ENCODE assay signal across 1 cellular context in the genomic region with DNA sequence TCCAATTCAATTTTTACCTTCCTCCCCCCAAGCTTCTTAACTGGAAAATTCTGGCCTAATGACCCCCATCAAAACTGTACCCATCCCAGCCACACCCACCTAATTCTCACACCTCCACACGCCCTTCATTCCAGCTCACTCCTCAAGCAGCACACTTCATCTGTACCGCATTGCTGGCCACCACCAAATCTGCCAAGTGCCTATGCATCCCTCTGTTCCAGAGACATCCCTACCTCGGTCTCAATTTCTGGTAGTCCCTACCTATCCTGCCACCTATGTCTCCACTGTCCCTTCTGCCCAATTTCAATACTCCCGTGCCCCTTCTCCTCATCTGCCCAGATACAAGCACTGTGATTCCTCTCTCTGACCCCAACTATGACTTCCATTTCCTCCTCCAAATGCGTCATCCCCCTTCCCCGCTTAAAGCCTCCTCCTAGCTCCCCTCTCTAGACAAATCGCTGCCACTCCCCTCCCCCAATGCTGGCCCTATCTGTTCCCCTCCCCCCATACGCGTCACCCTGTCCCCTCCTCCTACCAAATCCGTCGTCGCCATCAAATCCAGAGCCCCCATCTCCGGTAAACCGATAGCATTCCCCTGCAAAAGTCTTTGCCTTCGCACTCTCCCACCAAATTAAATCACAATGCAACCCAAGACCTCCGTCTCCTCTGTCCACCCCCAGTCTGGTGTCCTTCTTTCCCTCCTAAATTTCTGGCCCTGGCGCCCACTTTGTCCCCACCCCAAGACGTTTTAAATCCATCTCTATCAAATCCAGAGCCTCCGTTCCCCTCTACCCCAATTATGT.
A peak's percentile ranks its signal among the peaks of the same experiment; 100 is the strongest.
TF ChIP-seq lines count a peak whose summit lies in the region.

No MANE protein-coding gene starts in this region.

TF ChIP-seq in H1, 55 proteins besides CTCF, POLR2A, EP300 and RAD21:
- TF ChIP-seq KDM4A (IDR thresholded peaks at IDR 0.05; ENCODE audit: low read depth, low read length, severe bottlenecking): no peak
- TF ChIP-seq SAP30 (IDR thresholded peaks at IDR 0.05; ENCODE audit: insufficient read depth, insufficient replicate concordance, low read length): no peak
- TF ChIP-seq KDM1A (IDR thresholded peaks at IDR 0.05; ENCODE audit: borderline replicate concordance, low read length): no peak
- TF ChIP-seq, protein P1, sequence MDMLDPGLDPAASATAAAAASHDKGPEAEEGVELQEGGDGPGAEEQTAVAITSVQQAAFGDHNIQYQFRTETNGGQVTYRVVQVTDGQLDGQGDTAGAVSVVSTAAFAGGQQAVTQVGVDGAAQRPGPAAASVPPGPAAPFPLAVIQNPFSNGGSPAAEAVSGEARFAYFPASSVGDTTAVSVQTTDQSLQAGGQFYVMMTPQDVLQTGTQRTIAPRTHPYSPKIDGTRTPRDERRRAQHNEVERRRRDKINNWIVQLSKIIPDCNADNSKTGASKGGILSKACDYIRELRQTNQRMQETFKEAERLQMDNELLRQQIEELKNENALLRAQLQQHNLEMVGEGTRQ (IDR thresholded peaks at IDR 0.05; ENCODE audit: low read length): no peak
- no peak for TF ChIP-seq E2F6 (IDR thresholded peaks at IDR 0.05)
- TF ChIP-seq GTF2F1 (IDR thresholded peaks at IDR 0.05; ENCODE audit: borderline replicate concordance, low read depth, low read length): no peak
- TF ChIP-seq JUND (IDR thresholded peaks at IDR 0.05; ENCODE audit: low read length): 0 out of 2 replicates have a peak, but pooled peaks have one; percentile 4
- TF ChIP-seq, protein P2, sequence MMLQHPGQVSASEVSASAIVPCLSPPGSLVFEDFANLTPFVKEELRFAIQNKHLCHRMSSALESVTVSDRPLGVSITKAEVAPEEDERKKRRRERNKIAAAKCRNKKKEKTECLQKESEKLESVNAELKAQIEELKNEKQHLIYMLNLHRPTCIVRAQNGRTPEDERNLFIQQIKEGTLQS (IDR thresholded peaks at IDR 0.05; ENCODE audit: insufficient read depth, low read depth, low read length): no peak
- TF ChIP-seq POLR2AphosphoS5 (IDR thresholded peaks at IDR 0.05; ENCODE audit: low read depth, low read length): no peak
- no peak for TF ChIP-seq MAFK (IDR thresholded peaks at IDR 0.05; ENCODE audit: low read depth, low read length)
- no peak for TF ChIP-seq TAF7 (optimal IDR thresholded peaks at IDR 0.05; ENCODE audit: borderline replicate concordance, low read depth, low read length)
- no peak for TF ChIP-seq HDAC2 (IDR thresholded peaks at IDR 0.05; ENCODE audit: borderline replicate concordance in 1 of 2, low read depth in 2 of 2, low read length in 2 of 2)
- TF ChIP-seq SIN3A (conservative IDR thresholded peaks at IDR 0.05 in 1 of 2, IDR thresholded peaks at IDR 0.05 in 1 of 2; ENCODE audit: low read depth in 1 of 2, low read length in 2 of 2): peak; percentile 34 to 84; a peak in 2 of 4 replicates
- TF ChIP-seq ASH2L (IDR thresholded peaks at IDR 0.05; ENCODE audit: low read length): peak; percentile 64
- TF ChIP-seq GABPA (IDR thresholded peaks at IDR 0.05; ENCODE audit: borderline replicate concordance, insufficient read depth, low read length): no peak
- no peak for TF ChIP-seq SRF (IDR thresholded peaks at IDR 0.05; ENCODE audit: low read depth, low read length)
- no peak for TF ChIP-seq CTBP2 (IDR thresholded peaks at IDR 0.05; ENCODE audit: borderline replicate concordance, insufficient read depth, insufficient read length, low read length)
- TF ChIP-seq SP4 (IDR thresholded peaks at IDR 0.05; ENCODE audit: low read length): no peak
- TF ChIP-seq SIX5 (IDR thresholded peaks at IDR 0.05; ENCODE audit: low read depth, low read length): no peak
- TF ChIP-seq CHD2 (IDR thresholded peaks at IDR 0.05; ENCODE audit: low read length): peak; percentile 42; the same call in 1 of the 2 replicates
- TF ChIP-seq BRCA1 (IDR thresholded peaks at IDR 0.05; ENCODE audit: low read depth, low read length): no peak
- TF ChIP-seq RNF2 (IDR thresholded peaks at IDR 0.05; ENCODE audit: borderline replicate concordance, low read depth, low read length, missing control alignments, poor library complexity, severe bottlenecking): no peak
- TF ChIP-seq RFX5 (IDR thresholded peaks at IDR 0.05; ENCODE audit: borderline replicate concordance, low read depth, low read length): no peak
- peak; percentile 55; the same call in 1 of the 2 replicates for TF ChIP-seq SP1 (IDR thresholded peaks at IDR 0.05; ENCODE audit: low read depth, low read length)
- TF ChIP-seq TCF12 (IDR thresholded peaks at IDR 0.05; ENCODE audit: low read depth, low read length): no peak
- no peak for TF ChIP-seq SUZ12 (IDR thresholded peaks at IDR 0.05; ENCODE audit: low read length)
- no peak for TF ChIP-seq POU5F1 (IDR thresholded peaks at IDR 0.05; ENCODE audit: low read depth, low read length)
- no peak for TF ChIP-seq CHD1 (IDR thresholded peaks at IDR 0.05; ENCODE audit: low read depth, low read length)
- TF ChIP-seq SP2 (IDR thresholded peaks at IDR 0.05; ENCODE audit: low read length): no peak
- TF ChIP-seq MAX (IDR thresholded peaks at IDR 0.05): no peak
- TF ChIP-seq CEBPB (IDR thresholded peaks at IDR 0.05; ENCODE audit: low read depth, low read length): no peak
- TF ChIP-seq, protein P3, sequence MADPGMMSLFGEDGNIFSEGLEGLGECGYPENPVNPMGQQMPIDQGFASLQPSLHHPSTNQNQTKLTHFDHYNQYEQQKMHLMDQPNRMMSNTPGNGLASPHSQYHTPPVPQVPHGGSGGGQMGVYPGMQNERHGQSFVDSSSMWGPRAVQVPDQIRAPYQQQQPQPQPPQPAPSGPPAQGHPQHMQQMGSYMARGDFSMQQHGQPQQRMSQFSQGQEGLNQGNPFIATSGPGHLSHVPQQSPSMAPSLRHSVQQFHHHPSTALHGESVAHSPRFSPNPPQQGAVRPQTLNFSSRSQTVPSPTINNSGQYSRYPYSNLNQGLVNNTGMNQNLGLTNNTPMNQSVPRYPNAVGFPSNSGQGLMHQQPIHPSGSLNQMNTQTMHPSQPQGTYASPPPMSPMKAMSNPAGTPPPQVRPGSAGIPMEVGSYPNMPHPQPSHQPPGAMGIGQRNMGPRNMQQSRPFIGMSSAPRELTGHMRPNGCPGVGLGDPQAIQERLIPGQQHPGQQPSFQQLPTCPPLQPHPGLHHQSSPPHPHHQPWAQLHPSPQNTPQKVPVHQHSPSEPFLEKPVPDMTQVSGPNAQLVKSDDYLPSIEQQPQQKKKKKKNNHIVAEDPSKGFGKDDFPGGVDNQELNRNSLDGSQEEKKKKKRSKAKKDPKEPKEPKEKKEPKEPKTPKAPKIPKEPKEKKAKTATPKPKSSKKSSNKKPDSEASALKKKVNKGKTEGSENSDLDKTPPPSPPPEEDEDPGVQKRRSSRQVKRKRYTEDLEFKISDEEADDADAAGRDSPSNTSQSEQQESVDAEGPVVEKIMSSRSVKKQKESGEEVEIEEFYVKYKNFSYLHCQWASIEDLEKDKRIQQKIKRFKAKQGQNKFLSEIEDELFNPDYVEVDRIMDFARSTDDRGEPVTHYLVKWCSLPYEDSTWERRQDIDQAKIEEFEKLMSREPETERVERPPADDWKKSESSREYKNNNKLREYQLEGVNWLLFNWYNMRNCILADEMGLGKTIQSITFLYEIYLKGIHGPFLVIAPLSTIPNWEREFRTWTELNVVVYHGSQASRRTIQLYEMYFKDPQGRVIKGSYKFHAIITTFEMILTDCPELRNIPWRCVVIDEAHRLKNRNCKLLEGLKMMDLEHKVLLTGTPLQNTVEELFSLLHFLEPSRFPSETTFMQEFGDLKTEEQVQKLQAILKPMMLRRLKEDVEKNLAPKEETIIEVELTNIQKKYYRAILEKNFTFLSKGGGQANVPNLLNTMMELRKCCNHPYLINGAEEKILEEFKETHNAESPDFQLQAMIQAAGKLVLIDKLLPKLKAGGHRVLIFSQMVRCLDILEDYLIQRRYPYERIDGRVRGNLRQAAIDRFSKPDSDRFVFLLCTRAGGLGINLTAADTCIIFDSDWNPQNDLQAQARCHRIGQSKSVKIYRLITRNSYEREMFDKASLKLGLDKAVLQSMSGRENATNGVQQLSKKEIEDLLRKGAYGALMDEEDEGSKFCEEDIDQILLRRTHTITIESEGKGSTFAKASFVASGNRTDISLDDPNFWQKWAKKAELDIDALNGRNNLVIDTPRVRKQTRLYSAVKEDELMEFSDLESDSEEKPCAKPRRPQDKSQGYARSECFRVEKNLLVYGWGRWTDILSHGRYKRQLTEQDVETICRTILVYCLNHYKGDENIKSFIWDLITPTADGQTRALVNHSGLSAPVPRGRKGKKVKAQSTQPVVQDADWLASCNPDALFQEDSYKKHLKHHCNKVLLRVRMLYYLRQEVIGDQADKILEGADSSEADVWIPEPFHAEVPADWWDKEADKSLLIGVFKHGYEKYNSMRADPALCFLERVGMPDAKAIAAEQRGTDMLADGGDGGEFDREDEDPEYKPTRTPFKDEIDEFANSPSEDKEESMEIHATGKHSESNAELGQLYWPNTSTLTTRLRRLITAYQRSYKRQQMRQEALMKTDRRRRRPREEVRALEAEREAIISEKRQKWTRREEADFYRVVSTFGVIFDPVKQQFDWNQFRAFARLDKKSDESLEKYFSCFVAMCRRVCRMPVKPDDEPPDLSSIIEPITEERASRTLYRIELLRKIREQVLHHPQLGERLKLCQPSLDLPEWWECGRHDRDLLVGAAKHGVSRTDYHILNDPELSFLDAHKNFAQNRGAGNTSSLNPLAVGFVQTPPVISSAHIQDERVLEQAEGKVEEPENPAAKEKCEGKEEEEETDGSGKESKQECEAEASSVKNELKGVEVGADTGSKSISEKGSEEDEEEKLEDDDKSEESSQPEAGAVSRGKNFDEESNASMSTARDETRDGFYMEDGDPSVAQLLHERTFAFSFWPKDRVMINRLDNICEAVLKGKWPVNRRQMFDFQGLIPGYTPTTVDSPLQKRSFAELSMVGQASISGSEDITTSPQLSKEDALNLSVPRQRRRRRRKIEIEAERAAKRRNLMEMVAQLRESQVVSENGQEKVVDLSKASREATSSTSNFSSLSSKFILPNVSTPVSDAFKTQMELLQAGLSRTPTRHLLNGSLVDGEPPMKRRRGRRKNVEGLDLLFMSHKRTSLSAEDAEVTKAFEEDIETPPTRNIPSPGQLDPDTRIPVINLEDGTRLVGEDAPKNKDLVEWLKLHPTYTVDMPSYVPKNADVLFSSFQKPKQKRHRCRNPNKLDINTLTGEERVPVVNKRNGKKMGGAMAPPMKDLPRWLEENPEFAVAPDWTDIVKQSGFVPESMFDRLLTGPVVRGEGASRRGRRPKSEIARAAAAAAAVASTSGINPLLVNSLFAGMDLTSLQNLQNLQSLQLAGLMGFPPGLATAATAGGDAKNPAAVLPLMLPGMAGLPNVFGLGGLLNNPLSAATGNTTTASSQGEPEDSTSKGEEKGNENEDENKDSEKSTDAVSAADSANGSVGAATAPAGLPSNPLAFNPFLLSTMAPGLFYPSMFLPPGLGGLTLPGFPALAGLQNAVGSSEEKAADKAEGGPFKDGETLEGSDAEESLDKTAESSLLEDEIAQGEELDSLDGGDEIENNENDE (IDR thresholded peaks at IDR 0.05; ENCODE audit: insufficient replicate concordance, low read length): no peak
- peak; percentile 46; the same call in 1 of the 2 replicates for TF ChIP-seq TAF1 (IDR thresholded peaks at IDR 0.05; ENCODE audit: low read depth, low read length)
- no peak for TF ChIP-seq TEAD4 (IDR thresholded peaks at IDR 0.05; ENCODE audit: low read depth, low read length)
- TF ChIP-seq EGR1 (IDR thresholded peaks at IDR 0.05; ENCODE audit: borderline replicate concordance, low read depth, low read length): no peak
- no peak for TF ChIP-seq JUN (IDR thresholded peaks at IDR 0.05; ENCODE audit: low read depth, low read length)
- no peak for TF ChIP-seq EZH2 (IDR thresholded peaks at IDR 0.05; ENCODE audit: low read depth, low read length, severe bottlenecking)
- no peak for TF ChIP-seq CBX8 (IDR thresholded peaks at IDR 0.05; ENCODE audit: borderline replicate concordance, low read depth, low read length)
- no peak for TF ChIP-seq KDM5A (IDR thresholded peaks at IDR 0.05; ENCODE audit: low read length)
- TF ChIP-seq SIRT6 (IDR thresholded peaks at IDR 0.05; ENCODE audit: low read length): no peak
- no peak for TF ChIP-seq PHF8 (conservative IDR thresholded peaks at IDR 0.05; ENCODE audit: low read depth, low read length)
- TF ChIP-seq CBX5 (IDR thresholded peaks at IDR 0.05; ENCODE audit: low read depth, low read length): no peak
- no peak for TF ChIP-seq TBP (IDR thresholded peaks at IDR 0.05; ENCODE audit: low read depth, low read length)
- no peak for TF ChIP-seq RBBP5 (IDR thresholded peaks at IDR 0.05; ENCODE audit: borderline replicate concordance, low read depth, low read length)
- TF ChIP-seq NANOG (IDR thresholded peaks at IDR 0.05; ENCODE audit: insufficient read depth, low read depth, low read length, poor library complexity, severe bottlenecking): no peak
- no peak for TF ChIP-seq ZNF274 (IDR thresholded peaks at IDR 0.05; ENCODE audit: borderline replicate concordance, extremely low read depth, low read length)
- no peak for TF ChIP-seq BACH1 (IDR thresholded peaks at IDR 0.05; ENCODE audit: low read length)
- TF ChIP-seq NRF1 (IDR thresholded peaks at IDR 0.05; ENCODE audit: low read depth, low read length): no peak
- TF ChIP-seq CREB1 (IDR thresholded peaks at IDR 0.05): peak; percentile 90
- no peak for TF ChIP-seq ATF2 (IDR thresholded peaks at IDR 0.05; ENCODE audit: low read length)
- no peak for TF ChIP-seq HDAC6 (IDR thresholded peaks at IDR 0.05; ENCODE audit: low read depth, low read length)
- no peak for TF ChIP-seq RXRA (IDR thresholded peaks at IDR 0.05; ENCODE audit: insufficient read depth, low read depth, low read length)
- no peak for TF ChIP-seq FOSL1 (IDR thresholded peaks at IDR 0.05; ENCODE audit: insufficient read depth, low read depth, low read length)
- peak; percentile 48 for TF ChIP-seq YY1 (IDR thresholded peaks at IDR 0.05; ENCODE audit: low read depth, low read length)
- no peak for TF ChIP-seq BCL11A (IDR thresholded peaks at IDR 0.05; ENCODE audit: low read depth in 2 of 2, low read length in 2 of 2)
